3 cellular contexts compared by ENCODE assay signal in genomic region chr18:11444169-11444568, GRCh38.
DNase-seq lines count a peak whose midpoint lies in the region; TF ChIP-seq lines count a peak whose summit lies in the region.
"Not testable (repeated sequence)": the region's sequence is repeated elsewhere in the genome, so short reads cannot be mapped to it uniquely, and the experiment has no call there.

No MANE protein-coding gene starts in this region.

- H3K27ac ChIP-seq in HEK293 (ENCODE audit: extremely low read depth, low read depth, low read length); neural progenitor cell: not testable (repeated sequence)

- H4K20me1 ChIP-seq in neural progenitor cell (ENCODE audit: low read depth) = not testable (repeated sequence)

- H3K27me3 Mint-ChIP-seq in activated naive CD8-positive, alpha-beta T cell treated with anti-CD3 and anti-CD28 coated beads for 36 hours; neural progenitor cell (ENCODE audit: insufficient read depth, low read depth): not testable (repeated sequence)

- not testable (repeated sequence) for H3K9ac ChIP-seq in neural progenitor cell

- CTCF ChIA-PET in HEK293 (lab: Yijun Ruan, JAX) = interaction anchor here (0.6 to 0.8 kb wide), 2 partner anchors 10 to 491 kb away, joined by 3 to 4 read pairs; no protein-coding TSS in a partner anchor

- peak overlapping the region; percentile 30 for H3K27ac Mint-ChIP-seq in activated naive CD8-positive, alpha-beta T cell treated with anti-CD3 and anti-CD28 coated beads for 36 hours
- H3K27ac Mint-ChIP-seq in neural progenitor cell = not testable (repeated sequence)

- H3K4me3 ChIP-seq in HEK293 (ENCODE audit: low read depth, low read length); neural progenitor cell: not testable (repeated sequence)

- H3K27me3 ChIP-seq in neural progenitor cell = not testable (repeated sequence)

- H3K79me2 ChIP-seq in neural progenitor cell (ENCODE audit: low read depth) = not testable (repeated sequence)

- H2AFZ ChIP-seq in neural progenitor cell (replicated peaks) = not testable (repeated sequence)

- POLR2A ChIA-PET in HEK293 (lab: Yijun Ruan, JAX) = not testable (repeated sequence)

- H3K36me3 Mint-ChIP-seq in activated naive CD8-positive, alpha-beta T cell treated with anti-CD3 and anti-CD28 coated beads for 36 hours; neural progenitor cell: not testable (repeated sequence)

- not testable (repeated sequence) for DNase-seq in activated naive CD8-positive, alpha-beta T cell treated with anti-CD3 and anti-CD28 coated beads for 36 hours; neural progenitor cell (ENCODE audit: low spot score)

- not testable (repeated sequence) for H3K4me1 ChIP-seq in HEK293 (ENCODE audit: control insufficient read depth, insufficient read depth, low read length); neural progenitor cell

- not testable (repeated sequence) for H3K9me3 Mint-ChIP-seq in activated naive CD8-positive, alpha-beta T cell treated with anti-CD3 and anti-CD28 coated beads for 36 hours; neural progenitor cell

- not testable (repeated sequence) for H3K9me3 ChIP-seq in HEK293 (ENCODE audit: control insufficient read depth, insufficient read depth, low read depth, low read length); neural progenitor cell (ENCODE audit: low read depth)

- H3K4me1 Mint-ChIP-seq in activated naive CD8-positive, alpha-beta T cell treated with anti-CD3 and anti-CD28 coated beads for 36 hours; neural progenitor cell: not testable (repeated sequence)

- not testable (repeated sequence) for H3K36me3 ChIP-seq in HEK293 (ENCODE audit: control insufficient read depth in 2 of 2, insufficient read depth in 1 of 2, low read length in 2 of 2); neural progenitor cell

- H3K4me3 Mint-ChIP-seq in activated naive CD8-positive, alpha-beta T cell treated with anti-CD3 and anti-CD28 coated beads for 36 hours = not testable (repeated sequence)
- peak overlapping the region; percentile 51 for H3K4me3 Mint-ChIP-seq in neural progenitor cell

- not testable (repeated sequence) for H3F3A ChIP-seq in neural progenitor cell (ENCODE audit: low read depth)

- not testable (repeated sequence) for TF ChIP-seq CTCF in HEK293 (tag by site-specific recombination; IDR thresholded peaks at IDR 0.05); neural progenitor cell (IDR thresholded peaks at IDR 0.05)

- H3K4me2 ChIP-seq in neural progenitor cell = not testable (repeated sequence)

TF ChIP-seq in HEK293, 187 proteins besides CTCF, POLR2A, EP300 and RAD21:
- TF ChIP-seq, protein P1, sequence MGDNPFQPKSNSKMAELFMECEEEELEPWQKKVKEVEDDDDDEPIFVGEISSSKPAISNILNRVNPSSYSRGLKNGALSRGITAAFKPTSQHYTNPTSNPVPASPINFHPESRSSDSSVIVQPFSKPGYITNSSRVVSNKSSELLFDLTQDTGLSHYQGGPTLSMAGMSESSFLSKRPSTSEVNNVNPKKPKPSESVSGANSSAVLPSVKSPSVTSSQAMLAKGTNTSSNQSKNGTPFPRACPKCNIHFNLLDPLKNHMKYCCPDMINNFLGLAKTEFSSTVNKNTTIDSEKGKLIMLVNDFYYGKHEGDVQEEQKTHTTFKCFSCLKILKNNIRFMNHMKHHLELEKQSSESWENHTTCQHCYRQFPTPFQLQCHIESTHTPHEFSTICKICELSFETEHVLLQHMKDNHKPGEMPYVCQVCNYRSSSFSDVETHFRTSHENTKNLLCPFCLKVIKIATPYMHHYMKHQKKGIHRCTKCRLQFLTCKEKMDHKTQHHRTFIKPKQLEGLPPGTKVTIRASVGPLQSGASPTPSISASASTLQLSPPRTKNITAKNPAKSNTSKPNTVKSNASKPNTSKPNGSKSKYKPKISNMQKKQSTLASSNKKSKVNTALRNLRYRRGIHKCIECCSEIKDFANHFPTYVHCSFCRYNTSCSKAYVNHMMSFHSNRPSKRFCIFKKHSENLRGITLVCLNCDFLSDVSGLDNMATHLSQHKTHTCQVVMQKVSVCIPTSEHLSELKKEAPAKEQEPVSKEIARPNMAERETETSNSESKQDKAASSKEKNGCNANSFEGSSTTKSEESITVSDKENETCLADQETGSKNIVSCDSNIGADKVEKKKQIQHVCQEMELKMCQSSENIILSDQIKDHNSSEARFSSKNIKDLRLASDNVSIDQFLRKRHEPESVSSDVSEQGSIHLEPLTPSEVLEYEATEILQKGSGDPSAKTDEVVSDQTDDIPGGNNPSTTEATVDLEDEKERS (tag by site-specific recombination; IDR thresholded peaks at IDR 0.05) = peak; percentile 86; the same call in 1 of the 2 replicates
- TF ChIP-seq ZNF146 (tag by site-specific recombination; IDR thresholded peaks at IDR 0.05) = peak; percentile 61
